8 cellular contexts compared by ENCODE assay signal in genomic region chr1:151009206-151009587, GRCh38. TPM values are rescaled to one million over a fixed set of nuclear protein-coding genes. Genes with fewer than 3 reads are reported as not detected.
A peak's percentile ranks its signal among the peaks of the same experiment; 100 is the strongest.
DNase-seq lines count a peak whose midpoint lies in the region; ATAC-seq and TF ChIP-seq lines count a peak whose summit lies in the region.

No MANE protein-coding gene starts in this region.

- TF ChIP-seq CTCF in choroid plexus epithelial cell (conservative IDR thresholded peaks at IDR 0.05; ENCODE audit: low read depth, low read length) (no peak), natural killer cell (IDR thresholded peaks at IDR 0.05) (no peak), GM10266 (IDR thresholded peaks at IDR 0.05; ENCODE audit: control insufficient read depth, insufficient read depth, low read depth, missing control alignments) (no peak)

- H3K27me3 Mint-ChIP-seq in natural killer cell (ENCODE audit: low read depth in 2 of 2): no peaks in the 10 kb centered on the region

- intact Hi-C loops in natural killer cell (cut with micrococcal nuclease): loop anchor here (2.0 kb wide), 1 partner anchor 40 kb away; no protein-coding TSS in a partner anchor

- no peak for ATAC-seq in natural killer cell
- ATAC-seq in GM21528 (IDR thresholded peaks at IDR 0.05; ENCODE audit: low FRiP score, unreplicated experiment): no peak

- H3K36me3 Mint-ChIP-seq in natural killer cell: no peaks in the 10 kb centered on the region

- DNase-seq in AG20443 (ENCODE audit: low spot score) (peak; percentile 38), LHCN-M2 (ENCODE audit: low read depth) (peak; percentile 21), choroid plexus epithelial cell (ENCODE audit: low read depth) (peak; percentile 44), natural killer cell (no peak), NOMO-1 treated with DMSO at 0.1 percent for 48 hours (lab: John Stamatoyannopoulos, UW; ENCODE audit: unreplicated experiment) (no peak), cerebellum (ENCODE audit: low spot score) (no peak), GM10266 (ENCODE audit: extremely low spot score) (no peak)

- H3K4me3 ChIP-seq in choroid plexus epithelial cell (ENCODE audit: low read depth, low read length): peak overlapping the region; percentile 94

- peaks cover 53 to 61% of the 10 kb centered on the region in 2 donors for H3K4me1 Mint-ChIP-seq in natural killer cell

- H3K27ac Mint-ChIP-seq in natural killer cell: peak overlapping the region; percentile 95 to 96

- peak overlapping the region; percentile 94 for H3K4me3 Mint-ChIP-seq in natural killer cell

- H3K9me3 Mint-ChIP-seq in natural killer cell: no peaks in the 10 kb centered on the region

RNA-seq across cellular contexts. Expression of gene PRUNE1, which starts 0.9 kb away (rescaled TPM):
- 7.6 and 9.1 TPM in 2 replicates for total RNA-seq in LHCN-M2 (2014; rRNA removed)
- 7.2 TPM for polyA plus RNA-seq in LHCN-M2 (2012)
- 10 to 100 TPM; 11.4 to 14.1 (median 13.5) TPM for total RNA-seq in natural killer cell
- total RNA-seq in cerebellum: 16.2 TPM

RNA-seq across cellular contexts. Expression of gene MINDY1, which starts 2.5 kb away (rescaled TPM):
- total RNA-seq in LHCN-M2 (2014; rRNA removed) (3.8 and 9.2 TPM in 2 replicates), natural killer cell (10 to 100 TPM; 14.0 to 15.6 (median 15.2) TPM), cerebellum (18.8 TPM)
- 5.4 TPM for polyA plus RNA-seq in LHCN-M2 (2012)

RNA-seq across cellular contexts. Expression of gene ANXA9, which starts 27.1 kb away (rescaled TPM):
- not detected in 2 replicates for total RNA-seq in LHCN-M2 (2014; rRNA removed)
- polyA plus RNA-seq in LHCN-M2 (2012): 0.33 TPM
- under 1 TPM in 1 of 3 donors, not detected in 2; 0.25 TPM for total RNA-seq in natural killer cell
- 0.18 TPM for total RNA-seq in cerebellum

RNA-seq across cellular contexts. Expression of gene BNIPL, which starts 27.2 kb away (rescaled TPM):
- 0.06 and 0.32 TPM in 2 replicates for total RNA-seq in LHCN-M2 (2014; rRNA removed)
- 0.19 TPM for polyA plus RNA-seq in LHCN-M2 (2012)
- total RNA-seq in natural killer cell: under 1 TPM; 0.28 to 0.39 (median 0.33) TPM
- total RNA-seq in cerebellum: 0.54 TPM

RNA-seq across cellular contexts. Expression of gene CERS2, which starts 34.6 kb away (rescaled TPM):
- total RNA-seq in LHCN-M2 (2014; rRNA removed) (197 and 219 TPM in 2 replicates), natural killer cell (100 to 1,000 TPM; 122 to 129 (median 127) TPM), cerebellum (38.6 TPM)
- 164 TPM for polyA plus RNA-seq in LHCN-M2 (2012)

Comparison
In these comparisons a context has a peak if more than half of its experiments do, and no peak if none do; other contexts are left out.
1. DNase-seq: peak in AG20443 (single experiment), LHCN-M2 (single experiment) and choroid plexus epithelial cell (single experiment); none in natural killer cell (single experiment), NOMO-1 treated with DMSO at 0.1 percent for 48 hours (single experiment), cerebellum (single experiment) and GM10266 (single experiment).